ENCODE assay signal across 8 cellular contexts in genomic region chr4:139454111-139454600, GRCh38. TPM values are rescaled to one million over a fixed set of nuclear protein-coding genes. Genes with fewer than 3 reads are reported as not detected.
DNase-seq lines count a peak whose midpoint lies in the region; ATAC-seq and TF ChIP-seq lines count a peak whose summit lies in the region.

Gene RAB33B, plus strand, starts transcription at chr4:139454121. Its CDS starts 75 bp downstream, at chr4:139454196.

- H3K4me1 Mint-ChIP-seq in activated T-helper 1 cell treated with anti-CD3 and anti-CD28 coated beads, Interleukin-12 subunit alpha, Interleukin-12 subunit beta, Interleukin-2, Interleukin-4 antibody, amounts not matched to agents 30 ng/mL and 10 ng/mL and 1 ng/mL, durations not matched to agents 14 hours and 24 hours and 36 hours (ENCODE audit: low read depth): peaks cover 65% of the 10 kb centered on the region

- H3K4me1 ChIP-seq in BE2C: no peaks in the 10 kb centered on the region
- peaks cover 9% of the 10 kb centered on the region for H3K4me1 ChIP-seq in rectal smooth muscle tissue (ENCODE audit: control insufficient read depth, insufficient read depth, low read length)

- H3K27me3 Mint-ChIP-seq in activated T-helper 1 cell treated with anti-CD3 and anti-CD28 coated beads, Interleukin-12 subunit alpha, Interleukin-12 subunit beta, Interleukin-2, Interleukin-4 antibody, amounts not matched to agents 30 ng/mL and 10 ng/mL and 1 ng/mL, durations not matched to agents 14 hours and 24 hours and 36 hours (ENCODE audit: insufficient read depth): no peaks in the 10 kb centered on the region

- H3K27ac Mint-ChIP-seq in activated T-helper 1 cell treated with anti-CD3 and anti-CD28 coated beads, Interleukin-12 subunit alpha, Interleukin-12 subunit beta, Interleukin-2, Interleukin-4 antibody, amounts not matched to agents 30 ng/mL and 10 ng/mL and 1 ng/mL, durations not matched to agents 14 hours and 24 hours and 36 hours: peak within 1 kb of the TSS; percentile 99

- H3K4me3 Mint-ChIP-seq in activated T-helper 1 cell treated with anti-CD3 and anti-CD28 coated beads, Interleukin-12 subunit alpha, Interleukin-12 subunit beta, Interleukin-2, Interleukin-4 antibody, amounts not matched to agents 30 ng/mL and 10 ng/mL and 1 ng/mL, durations not matched to agents 14 hours and 24 hours and 36 hours: peak within 1 kb of the TSS; percentile 94

- intact Hi-C loops in activated T-helper 1 cell treated with anti-CD3 and anti-CD28 coated beads, Interleukin-12 subunit alpha, Interleukin-12 subunit beta, Interleukin-2, Interleukin-4 antibody, amounts not matched to agents 30 ng/mL and 10 ng/mL and 1 ng/mL, durations not matched to agents 14 hours and 24 hours and 36 hours (cut with micrococcal nuclease): loop anchor here (1.0 to 5.0 kb wide), 5 partner anchors 153 to 1068 kb away; partner anchors contain the start of genes ELMOD2, NAA15, NOCT and SCOC
- intact Hi-C loops in Right ventricle myocardium superior (cut with DNase I): no loop called here

- ATAC-seq in GM18907 (IDR thresholded peaks at IDR 0.05; ENCODE audit: unreplicated experiment) (peak; percentile 7), HG03378 (IDR thresholded peaks at IDR 0.05; ENCODE audit: unreplicated experiment) (peak; percentile 1), Right ventricle myocardium superior (ENCODE audit: poor library complexity) (peak; percentile 5), esophagus mucosa (no peak)

- no peaks in the 10 kb centered on the region for H3K9me3 ChIP-seq in BE2C

- DNase-seq in BE2C (no peak), Right ventricle myocardium superior (peak; percentile 96), NCI-H1436 (lab: John Stamatoyannopoulos, UW) (no peak)
- no peak for DNase-seq in activated T-helper 1 cell treated with anti-CD3 and anti-CD28 coated beads, Interleukin-12 subunit alpha, Interleukin-12 subunit beta, Interleukin-2, Interleukin-4 antibody, amounts not matched to agents 30 ng/mL and 10 ng/mL and 1 ng/mL, durations not matched to agents 14 hours and 24 hours and 36 hours (ENCODE audit: low spot score)

- H3K27ac ChIP-seq in rectal smooth muscle tissue (ENCODE audit: low read depth, low read length): peak within 1 kb of the TSS; percentile 98

- H3K4me3 ChIP-seq in BE2C (ENCODE audit: low read depth, low read length): peak within 1 kb of the TSS; percentile 90
- peak within 1 kb of the TSS; percentile 96 for H3K4me3 ChIP-seq in rectal smooth muscle tissue (ENCODE audit: low read length)

- TF ChIP-seq CTCF in BE2C (IDR thresholded peaks at IDR 0.05; ENCODE audit: low read depth, low read length): no peak

- H3K27me3 ChIP-seq in BE2C: no peaks in the 10 kb centered on the region
- no peaks in the 10 kb centered on the region for H3K27me3 ChIP-seq in rectal smooth muscle tissue (ENCODE audit: control insufficient read depth, insufficient read depth, low read length)

- H3K36me3 ChIP-seq in BE2C: no peaks in the 10 kb centered on the region
- H3K36me3 ChIP-seq in rectal smooth muscle tissue (ENCODE audit: control insufficient read depth, insufficient read depth, low read length): peaks cover 3% of the 10 kb centered on the region

- H3K36me3 Mint-ChIP-seq in activated T-helper 1 cell treated with anti-CD3 and anti-CD28 coated beads, Interleukin-12 subunit alpha, Interleukin-12 subunit beta, Interleukin-2, Interleukin-4 antibody, amounts not matched to agents 30 ng/mL and 10 ng/mL and 1 ng/mL, durations not matched to agents 14 hours and 24 hours and 36 hours (ENCODE audit: low read depth): peaks cover 2% of the 10 kb centered on the region

- H3K9me3 Mint-ChIP-seq in activated T-helper 1 cell treated with anti-CD3 and anti-CD28 coated beads, Interleukin-12 subunit alpha, Interleukin-12 subunit beta, Interleukin-2, Interleukin-4 antibody, amounts not matched to agents 30 ng/mL and 10 ng/mL and 1 ng/mL, durations not matched to agents 14 hours and 24 hours and 36 hours: no peaks in the 10 kb centered on the region

- peak within 1 kb of the TSS; percentile 89 for H3K9ac ChIP-seq in rectal smooth muscle tissue (ENCODE audit: low read length)

RNA-seq across cellular contexts. Expression of gene RAB33B, which starts in this region (rescaled TPM):
- 3.0 TPM for polyA plus RNA-seq in BE2C (2012; ENCODE audit: insufficient read depth, insufficient read length, low read depth)
- total RNA-seq in activated T-helper 1 cell treated with anti-CD3 and anti-CD28 coated beads, Interleukin-12 subunit alpha, Interleukin-12 subunit beta, Interleukin-2, Interleukin-4 antibody, amounts not matched to agents 30 ng/mL and 10 ng/mL and 1 ng/mL, durations not matched to agents 14 hours and 24 hours and 36 hours: 4.8 and 5.2 TPM in 2 replicates
- total RNA-seq in Right ventricle myocardium superior (5.5 TPM), esophagus mucosa (4.0 TPM)
